Comparison of ENCODE assay signal across 1 cellular context in the genomic region with DNA sequence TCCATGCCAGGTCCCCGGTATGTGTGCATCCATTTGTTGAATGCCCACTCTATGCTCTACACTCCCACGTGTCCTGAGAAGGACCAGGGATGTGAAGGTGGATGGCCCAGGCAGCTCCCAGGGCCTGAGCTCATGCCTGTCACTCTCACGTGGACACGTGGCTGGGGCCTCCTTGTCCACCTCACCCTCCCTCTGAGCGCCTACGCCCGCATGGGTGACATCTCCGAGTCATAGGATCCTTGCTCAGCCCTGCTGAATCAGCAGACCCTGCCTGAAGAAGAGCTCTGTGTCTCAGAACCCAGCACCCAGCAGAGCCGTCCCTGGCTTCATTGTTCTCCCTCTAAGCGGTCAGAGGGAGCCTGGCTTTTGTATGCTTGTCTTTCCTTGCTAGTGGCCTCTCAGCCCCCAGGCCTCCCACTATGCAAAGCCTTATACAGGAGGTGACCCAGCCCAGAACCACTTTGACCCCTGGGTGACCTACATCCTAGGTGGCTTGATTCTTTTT.
A peak's percentile ranks its signal among the peaks of the same experiment; 100 is the strongest.
TF ChIP-seq lines count a peak whose summit lies in the region.

No MANE protein-coding gene starts in this region.

TF ChIP-seq in H1, 55 proteins besides CTCF, POLR2A, EP300 and RAD21 (continued from another document):
- TF ChIP-seq, protein P1, sequence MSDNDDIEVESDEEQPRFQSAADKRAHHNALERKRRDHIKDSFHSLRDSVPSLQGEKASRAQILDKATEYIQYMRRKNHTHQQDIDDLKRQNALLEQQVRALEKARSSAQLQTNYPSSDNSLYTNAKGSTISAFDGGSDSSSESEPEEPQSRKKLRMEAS (IDR thresholded peaks at IDR 0.05), result peak; percentile 49; the same call in 1 of the 2 replicates
